In genomic region chr2:118242216-118242615, GRCh38 we compare ENCODE assay signal across 13 cellular contexts.
A peak's percentile ranks its signal among the peaks of the same experiment; 100 is the strongest.
DNase-seq lines count a peak whose midpoint lies in the region; ATAC-seq lines count a peak whose summit lies in the region.
"Had no signal": no experiment of that assay in that cellular context is flagged by ENCODE, and none has a peak within 500 bp of the region (broad histone marks: within the 10 kb centered on the region; RNA-seq: fewer than 3 reads in every experiment).

No MANE protein-coding gene starts in this region.

- no peak overlapping the region for H2AFZ ChIP-seq in GM23248
- H2AFZ ChIP-seq: parathyroid adenoma had no signal

- in situ Hi-C loops in GM23248 (cut with MboI), result no loop called here

- peaks cover 11% of the 10 kb centered on the region for H3F3A ChIP-seq in GM23248 (ENCODE audit: insufficient read depth)

- no peaks in the 10 kb centered on the region for H3K79me2 ChIP-seq in GM23248 (ENCODE audit: insufficient read depth)
- H3K79me2 ChIP-seq: parathyroid adenoma had no signal

- H3K27me3 ChIP-seq in GM23248 (replicated peaks; ENCODE audit: insufficient read depth), result no peaks in the 10 kb centered on the region

- no peak overlapping the region for H3K4me2 ChIP-seq in GM23248 (ENCODE audit: unreplicated experiment)

- 46 to 57% methylated on average over 2 of the region's 2 CpGs for WGBS in GM23248 (ENCODE audit: low coverage in 1 of 2, low lambda C conversion rate in 2 of 2, missing lambda C conversion rate in 2 of 2), 2 experiments

- no peak overlapping the region for H3K4me3 ChIP-seq in GM23248

- H3K9me3 ChIP-seq in GM23248 (ENCODE audit: low read depth), result no peaks in the 10 kb centered on the region

- no peaks in the 10 kb centered on the region for H3K9me2 ChIP-seq in GM23248 (ENCODE audit: insufficient read depth)

- no peaks in the 10 kb centered on the region for H4K20me1 ChIP-seq in GM23248 (ENCODE audit: insufficient read depth)

- H3K9ac ChIP-seq in GM23248, result no peak overlapping the region
- H3K9ac ChIP-seq: parathyroid adenoma had no signal

- H3K36me3 ChIP-seq in GM23248 (ENCODE audit: low read depth), result no peaks in the 10 kb centered on the region

- H3K27ac ChIP-seq in GM23248, result no peak overlapping the region
- H3K27ac ChIP-seq: parathyroid adenoma had no signal

- intact Hi-C loops in head of caudate nucleus (cut with DNase I), result no loop called here

- H3K4me1 ChIP-seq in GM23248 (ENCODE audit: insufficient read depth), result peaks cover 20% of the 10 kb centered on the region
- H3K4me1 ChIP-seq: parathyroid adenoma had no signal

- peak; percentile 67 for ATAC-seq in GM18499 (IDR thresholded peaks at IDR 0.05; ENCODE audit: insufficient read depth, unreplicated experiment)
- ATAC-seq: Right ventricle myocardium inferior had no signal

- DNase-seq in GM23248, result peak; percentile 66
- DNase-seq in M059J (ENCODE audit: low read depth), result peak; percentile 76
- DNase-seq in kidney tubule cell (ENCODE audit: low spot score), result peak; percentile 75
- DNase-seq in inferior parietal cortex (ENCODE audit: extremely low spot score), result no peak
- DNase-seq in Ammon's horn (ENCODE audit: low spot score), result no peak
- no peak for DNase-seq in head of caudate nucleus
- DNase-seq in NCI-H2081 (lab: John Stamatoyannopoulos, UW), result no peak
- DNase-seq: activated T-cell treated with anti-CD3 and anti-CD28 coated beads for 4 hours; NCI-H345; stimulated activated CD4-positive, alpha-beta T cell treated with anti-CD3 and anti-CD28 coated beads, Interleukin-2, amount 100 ng/mL, for 24 hours had no signal

Comparison
In these comparisons a context has a peak if more than half of its experiments do, and no peak if none do; other contexts are left out.
1. DNase-seq: peak in GM23248 (single experiment), M059J (single experiment) and kidney tubule cell (single experiment); none in inferior parietal cortex (single experiment), Ammon's horn (single experiment), head of caudate nucleus (0 of 42) and NCI-H2081 (0 of 2).